Comparison of ENCODE assay signal across 16 cellular contexts in the genomic region with DNA sequence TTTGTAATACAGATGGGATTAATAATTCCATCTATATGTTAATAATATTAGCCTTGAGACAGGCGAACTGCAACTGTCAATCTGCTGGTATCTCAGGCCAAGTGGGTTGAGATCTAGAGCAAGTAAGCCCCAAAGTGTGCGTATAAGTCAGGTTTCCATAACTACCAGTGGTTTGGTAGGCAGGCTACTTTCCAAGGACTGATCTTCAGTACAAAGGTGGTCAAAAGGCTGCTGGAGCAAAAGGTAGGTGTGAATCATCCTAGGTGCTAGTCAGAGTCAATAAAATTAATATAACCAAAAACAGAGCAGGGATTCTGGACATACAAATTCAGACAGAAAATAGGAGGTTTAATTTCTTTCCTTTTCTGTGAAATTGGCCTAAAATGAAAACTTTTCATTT.
"Had no signal": no experiment of that assay in that cellular context is flagged by ENCODE, and none has a peak within 500 bp of the region (broad histone marks: within the 10 kb centered on the region; RNA-seq: fewer than 3 reads in every experiment).

No MANE protein-coding gene starts in this region.

- H3K4me3 ChIP-seq: lower lobe of right lung, tibial artery, uterus had no signal

- H3K27ac Mint-ChIP-seq: activated T-cell treated with anti-CD3 and anti-CD28 coated beads, Interleukin-2, amount 50 U/mL, for 72 hours; effector memory CD8-positive, alpha-beta T cell; progenitor cell of endocrine pancreas had no signal

- DNase-seq: activated CD4-positive, alpha-beta T cell treated with anti-CD3 and anti-CD28 coated beads for 1 hour; activated CD4-positive, alpha-beta T cell treated with anti-CD3 and anti-CD28 coated beads, Interleukin-2, amount 50 U/mL, for 4 hours; activated effector memory CD4-positive, alpha-beta T cell treated with anti-CD3 and anti-CD28 coated beads, Interleukin-2, amount 50 U/mL, for 16 hours; activated naive CD4-positive, alpha-beta T cell treated with anti-CD3 and anti-CD28 coated beads, Interleukin-2, amount 50 U/mL, for 16 hours; activated T-cell treated with anti-CD3 and anti-CD28 coated beads, Interleukin-2, amount 50 U/mL, for 72 hours; effector memory CD8-positive, alpha-beta T cell; lower lobe of right lung; occipital lobe; right cardiac atrium; stimulated activated CD4-positive, alpha-beta T cell treated with anti-CD3 and anti-CD28 coated beads, Interleukin-2, amount 100 ng/mL, for 24 hours; stimulated activated naive CD8-positive, alpha-beta T cell treated with anti-CD3 and anti-CD28 coated beads, Interleukin-15, Interleukin-2, amounts not matched to agents 100 U/mL and 50 U/mL, for 24 hours; substantia nigra; tibial artery; uterus; WERI-Rb-1 had no signal

- H3K4me1 ChIP-seq: uterus had no signal

- H3K27me3 ChIP-seq: tibial artery, uterus had no signal

- ATAC-seq: activated T-cell treated with anti-CD3 and anti-CD28 coated beads, Interleukin-2, amount 50 U/mL, for 72 hours; effector memory CD8-positive, alpha-beta T cell; lower lobe of right lung; right cardiac atrium; stimulated activated naive CD8-positive, alpha-beta T cell treated with anti-CD3 and anti-CD28 coated beads, Interleukin-15, Interleukin-2, amounts not matched to agents 100 U/mL and 50 U/mL, for 24 hours had no signal

- H3K36me3 ChIP-seq: lower lobe of right lung, tibial artery, uterus, WERI-Rb-1 had no signal

- H3K9me3 ChIP-seq: lower lobe of right lung, uterus had no signal

- H3K4me3 Mint-ChIP-seq: activated T-cell treated with anti-CD3 and anti-CD28 coated beads, Interleukin-2, amount 50 U/mL, for 72 hours; effector memory CD8-positive, alpha-beta T cell had no signal

- H3K27ac ChIP-seq: lower lobe of right lung, uterus, WERI-Rb-1 had no signal

- H3K27me3 Mint-ChIP-seq: effector memory CD8-positive, alpha-beta T cell; progenitor cell of endocrine pancreas had no signal
